In genomic region chr11:111607751-111608150, GRCh38 we compare ENCODE assay signal across 20 cellular contexts. TPM values are rescaled to one million over a fixed set of nuclear protein-coding genes. Genes with fewer than 3 reads are reported as not detected.
DNase-seq lines count a peak whose midpoint lies in the region; ATAC-seq, FAIRE-seq and TF ChIP-seq lines count a peak whose summit lies in the region.
"Had no signal": no experiment of that assay in that cellular context is flagged by ENCODE, and none has a peak within 500 bp of the region (broad histone marks: within the 10 kb centered on the region; RNA-seq: fewer than 3 reads in every experiment).

No MANE protein-coding gene starts in this region.

- H3K36me3 ChIP-seq in Peyer's patch (no peaks in the 10 kb centered on the region), esophagus squamous epithelium (no peaks in the 10 kb centered on the region)
- H3K36me3 ChIP-seq: BE2C had no signal

- peak; percentile 2 for ATAC-seq in left lobe of liver
- no peak for ATAC-seq in GM18502 (IDR thresholded peaks at IDR 0.05; ENCODE audit: poor library complexity, unreplicated experiment)
- ATAC-seq: GM12878, GM23338 had no signal

- H3K27ac ChIP-seq in Peyer's patch (no peak overlapping the region), esophagus squamous epithelium (no peak overlapping the region)

- WGBS in esophagus squamous epithelium, 2 donors: 91 to 92% methylated on average over 3 of the region's 3 CpGs

- H3K4me1 ChIP-seq in Peyer's patch (peaks cover 0 to 17% (median 3%) of the 10 kb centered on the region in 4 donors), esophagus squamous epithelium (peaks cover 14 to 52% (median 16%) of the 10 kb centered on the region in 3 donors)

- intact Hi-C loops in esophagus squamous epithelium (cut with DNase I): no loop called here

- H3K9me3 ChIP-seq in Peyer's patch: no peaks in the 10 kb centered on the region
- no peaks in the 10 kb centered on the region for H3K9me3 ChIP-seq in esophagus squamous epithelium
- H3K9me3 ChIP-seq: BE2C had no signal

- POLR2A ChIA-PET in HEK293T (lab: Yijun Ruan, JAX): no interaction called here

- peak; percentile 14 for FAIRE-seq in GM12892 (lab: Jason Lieb, UNC)
- FAIRE-seq: GM12878, GM18507, H54 had no signal

- H3K4me3 ChIP-seq in Peyer's patch (no peak overlapping the region), esophagus squamous epithelium (no peak overlapping the region)
- H3K4me3 ChIP-seq: GM12878, GM23338 had no signal

- TF ChIP-seq POLR2A in GM12892 (IDR thresholded peaks at IDR 0.05; ENCODE audit: low read depth, low read length): no peak
- no peak for TF ChIP-seq POLR2A in Peyer's patch (IDR thresholded peaks at IDR 0.05)
- no peak for TF ChIP-seq POLR2A in esophagus squamous epithelium (IDR thresholded peaks at IDR 0.05)

- DNase-seq in GM12892 (ENCODE audit: insufficient read length) (no peak), HEK293T (ENCODE audit: extremely low spot score) (no peak), NCI-H69 (lab: John Stamatoyannopoulos, UW) (peak; percentile 11), left lobe of liver (ENCODE audit: low spot score) (no peak), GM19238 (ENCODE audit: insufficient read length, low spot score) (no peak), Peyer's patch (no peak), esophagus squamous epithelium (lab: John Stamatoyannopoulos, UW) (no peak)
- DNase-seq: BE2C; C1 segment of cervical spinal cord; CD4-positive, CD25-positive, alpha-beta regulatory T cell; CD8-positive, alpha-beta memory T cell; COR-L47; DMS 273 treated with DMSO at 0.1 percent for 48 hours; DMS53; DND-41 had no signal

- H3K27me3 ChIP-seq in Peyer's patch (no peaks in the 10 kb centered on the region), esophagus squamous epithelium (no peaks in the 10 kb centered on the region)
- H3K27me3 ChIP-seq: BE2C had no signal

- CTCF ChIA-PET in HEK293T (lab: Yijun Ruan, JAX): no interaction called here

- TF ChIP-seq CTCF in Peyer's patch (IDR thresholded peaks at IDR 0.05) (no peak), esophagus squamous epithelium (IDR thresholded peaks at IDR 0.05) (no peak)

TF ChIP-seq in HEK293T, 16 proteins besides CTCF, POLR2A, EP300 and RAD21:
- no peak for TF ChIP-seq SP1 (IDR thresholded peaks at IDR 0.05)
- peak; percentile 73 for TF ChIP-seq PKNOX1 (IDR thresholded peaks at IDR 0.05)

RNA-seq across cellular contexts. Expression of gene SIK2, which starts 5.5 kb away (rescaled TPM):
- polyA plus RNA-seq in GM12892 (2012; ENCODE audit: missing spikeins): 4.9 TPM
- total RNA-seq in left lobe of liver (23.7 TPM), Peyer's patch (10 to 100 TPM; 12.4 to 16.3 (median 14.4) TPM), esophagus squamous epithelium (10 to 100 TPM in 1 of 4 donors, 1 to 10 TPM in 3; 6.1 to 24.3 (median 9.5) TPM)
